Comparison of ENCODE assay signal across 16 cellular contexts in genomic region chr19:16347706-16348105, GRCh38. TPM values are rescaled to one million over a fixed set of nuclear protein-coding genes. Genes with fewer than 3 reads are reported as not detected.
DNase-seq lines count a peak whose midpoint lies in the region; ATAC-seq and TF ChIP-seq lines count a peak whose summit lies in the region.
"Had no signal": no experiment of that assay in that cellular context is flagged by ENCODE, and none has a peak within 500 bp of the region (broad histone marks: within the 10 kb centered on the region; RNA-seq: fewer than 3 reads in every experiment).

No MANE protein-coding gene starts in this region.

- intact Hi-C loops in thyroid gland (cut with DNase I) = no loop called here

- 78 to 82% methylated on average over 6 of the region's 6 CpGs for WGBS in thyroid gland, 2 donors

- H3K4me3 ChIP-seq in right atrium auricular region (no peak overlapping the region), thyroid gland (replicated peaks in 1 of 3) (no peak overlapping the region)
- H3K4me3 ChIP-seq: GM23338 had no signal

- peak overlapping the region; percentile 69 for H3K27ac ChIP-seq in right atrium auricular region
- peak overlapping the region; percentile 11 to 39 (median 19) for H3K27ac ChIP-seq in thyroid gland
- H3K27ac ChIP-seq: HL-60, RWPE1 had no signal

- H3K9me3 Mint-ChIP-seq in endothelial cell (ENCODE audit: unreplicated experiment) (no peaks in the 10 kb centered on the region), neural crest cell (no peaks in the 10 kb centered on the region)
- no peaks in the 10 kb centered on the region for H3K9me3 Mint-ChIP-seq in stimulated activated effector memory CD8-positive, alpha-beta T cell treated with anti-CD3 and anti-CD28 coated beads, Interleukin-12 subunit alpha, Interleukin-12 subunit beta, amount 100 ng/mL, for 72 hours
- H3K9me3 Mint-ChIP-seq: CD4-positive, alpha-beta T cell; GM23338 had no signal

- no peak for ATAC-seq in stimulated activated effector memory CD8-positive, alpha-beta T cell treated with anti-CD3 and anti-CD28 coated beads, Interleukin-12 subunit alpha, Interleukin-12 subunit beta, amount 100 ng/mL, for 72 hours
- ATAC-seq: GM23338 had no signal

- H3K27me3 ChIP-seq in right atrium auricular region (no peaks in the 10 kb centered on the region), thyroid gland (no peaks in the 10 kb centered on the region)

- H3K4me3 Mint-ChIP-seq in endothelial cell (ENCODE audit: unreplicated experiment) = peak overlapping the region; percentile 66
- H3K4me3 Mint-ChIP-seq in neural crest cell = no peak overlapping the region
- H3K4me3 Mint-ChIP-seq in stimulated activated effector memory CD8-positive, alpha-beta T cell treated with anti-CD3 and anti-CD28 coated beads, Interleukin-12 subunit alpha, Interleukin-12 subunit beta, amount 100 ng/mL, for 72 hours = no peak overlapping the region
- H3K4me3 Mint-ChIP-seq: CD4-positive, alpha-beta T cell; GM23338 had no signal

- H3K4me1 Mint-ChIP-seq in endothelial cell (ENCODE audit: unreplicated experiment) (peaks cover 25% of the 10 kb centered on the region), neural crest cell (peaks cover 3% of the 10 kb centered on the region)
- peaks cover 16% of the 10 kb centered on the region for H3K4me1 Mint-ChIP-seq in stimulated activated effector memory CD8-positive, alpha-beta T cell treated with anti-CD3 and anti-CD28 coated beads, Interleukin-12 subunit alpha, Interleukin-12 subunit beta, amount 100 ng/mL, for 72 hours

- H3K27me3 Mint-ChIP-seq in endothelial cell (ENCODE audit: unreplicated experiment) (peaks cover 8% of the 10 kb centered on the region), neural crest cell (ENCODE audit: low read depth) (no peaks in the 10 kb centered on the region)
- H3K27me3 Mint-ChIP-seq: CD4-positive, alpha-beta T cell had no signal

- no peak for TF ChIP-seq POLR2A in thyroid gland (IDR thresholded peaks at IDR 0.05)

- no peaks in the 10 kb centered on the region for H3K9me3 ChIP-seq in right atrium auricular region
- H3K9me3 ChIP-seq in thyroid gland = no peaks in the 10 kb centered on the region

- no peaks in the 10 kb centered on the region for H3K36me3 ChIP-seq in right atrium auricular region
- H3K36me3 ChIP-seq in thyroid gland = no peaks in the 10 kb centered on the region

- no peak for DNase-seq in endothelial cell (ENCODE audit: low spot score)
- no peak for DNase-seq in right atrium auricular region (ENCODE audit: low spot score)
- DNase-seq in neural crest cell (ENCODE audit: low read depth, low spot score) = no peak
- no peak for DNase-seq in thyroid gland
- no peak for DNase-seq in germinal center (ENCODE audit: low spot score)
- no peak for DNase-seq in stimulated activated effector memory CD8-positive, alpha-beta T cell treated with anti-CD3 and anti-CD28 coated beads, Interleukin-12 subunit alpha, Interleukin-12 subunit beta, amount 100 ng/mL, for 72 hours (ENCODE audit: low spot score in 2 of 2)
- DNase-seq in stimulated activated CD4-positive, alpha-beta T cell treated with anti-CD3 and anti-CD28 coated beads, Interleukin-12 subunit alpha, Interleukin-12 subunit beta, amount 100 ng/mL, for 4 hours = no peak
- DNase-seq: ACHN; CD4-positive, alpha-beta T cell; DMS79; NCI-H146; NCI-H2081 treated with DMSO at 0.1 percent for 48 hours; NCI-H524 had no signal

- H3K27ac Mint-ChIP-seq in endothelial cell (ENCODE audit: unreplicated experiment) (peak overlapping the region; percentile 63), neural crest cell (ENCODE audit: unreplicated experiment) (peak overlapping the region; percentile 43)
- no peak overlapping the region for H3K27ac Mint-ChIP-seq in stimulated activated effector memory CD8-positive, alpha-beta T cell treated with anti-CD3 and anti-CD28 coated beads, Interleukin-12 subunit alpha, Interleukin-12 subunit beta, amount 100 ng/mL, for 72 hours
- H3K27ac Mint-ChIP-seq: CD4-positive, alpha-beta T cell; GM23338 had no signal

- peaks cover 0 to 29% of the 10 kb centered on the region in 2 donors for H3K4me1 ChIP-seq in right atrium auricular region
- H3K4me1 ChIP-seq in thyroid gland = peaks cover 3 to 5% of the 10 kb centered on the region in 2 donors

- peaks cover 5% of the 10 kb centered on the region for H3K36me3 Mint-ChIP-seq in endothelial cell (ENCODE audit: low read depth, unreplicated experiment)
- H3K36me3 Mint-ChIP-seq in neural crest cell (ENCODE audit: low read depth) = no peaks in the 10 kb centered on the region
- H3K36me3 Mint-ChIP-seq in stimulated activated effector memory CD8-positive, alpha-beta T cell treated with anti-CD3 and anti-CD28 coated beads, Interleukin-12 subunit alpha, Interleukin-12 subunit beta, amount 100 ng/mL, for 72 hours = no peaks in the 10 kb centered on the region

- TF ChIP-seq CTCF in endothelial cell (IDR thresholded peaks at IDR 0.05; ENCODE audit: unreplicated experiment) (no peak), right atrium auricular region (IDR thresholded peaks at IDR 0.05) (no peak), neural crest cell (conservative IDR thresholded peaks at IDR 0.05) (no peak), thyroid gland (IDR thresholded peaks at IDR 0.05) (no peak)

RNA-seq across cellular contexts. Expression of gene KLF2, which starts 23.1 kb away (rescaled TPM):
- 48.9 TPM for total RNA-seq in endothelial cell (ENCODE audit: unreplicated experiment)
- total RNA-seq in right atrium auricular region = 10 to 100 TPM; 40.9 to 82.3 TPM
- total RNA-seq in neural crest cell = 0.16 and 0.54 TPM in 2 replicates
- 10 to 100 TPM in 3 of 4 donors, 1 to 10 TPM in 1; 9.1 to 15.9 (median 14.0) TPM for total RNA-seq in thyroid gland
